In genomic region chr1:177122461-177122860, GRCh38 we compare ENCODE assay signal across 18 cellular contexts. TPM values are rescaled to one million over a fixed set of nuclear protein-coding genes. Genes with fewer than 3 reads are reported as not detected.
A peak's percentile ranks its signal among the peaks of the same experiment; 100 is the strongest.
DNase-seq lines count a peak whose midpoint lies in the region; ATAC-seq, FAIRE-seq and TF ChIP-seq lines count a peak whose summit lies in the region.
"Had no signal": no experiment of that assay in that cellular context is flagged by ENCODE, and none has a peak within 500 bp of the region (broad histone marks: within the 10 kb centered on the region; RNA-seq: fewer than 3 reads in every experiment).

No MANE protein-coding gene starts in this region.

- H3K36me3 ChIP-seq in BLaER1 treated with 17β-estradiol and CSF1 and Interleukin-3, amounts not matched to agents 10 nM and 100 nM, result no peaks in the 10 kb centered on the region
- H3K36me3 ChIP-seq in Loucy (ENCODE audit: insufficient read depth, low read length), result no peaks in the 10 kb centered on the region
- no peaks in the 10 kb centered on the region for H3K36me3 ChIP-seq in bronchial epithelial cell (ENCODE audit: control insufficient read depth, insufficient read depth, low read length)
- H3K36me3 ChIP-seq: BE2C, HAP-1 had no signal

- no peak for DNase-seq in bronchial epithelial cell (ENCODE audit: low read depth)
- DNase-seq in myocyte (ENCODE audit: low read depth), result peak; percentile 5
- DNase-seq in putamen (ENCODE audit: low spot score), result no peak
- DNase-seq in activated CD8-positive, alpha-beta T cell treated with anti-CD3 and anti-CD28 coated beads for 36 hours, result no peak
- DNase-seq: BE2C; Caco-2; CD8-positive, alpha-beta memory T cell; EL; GDM1 had no signal

- POLR2A ChIA-PET in activated CD8-positive, alpha-beta T cell treated with anti-CD3 and anti-CD28 coated beads for 36 hours (lab: Charles Lee), result no interaction called here

- H3K9me2 ChIP-seq in Loucy (replicated peaks; ENCODE audit: low read depth, low read length), result no peaks in the 10 kb centered on the region

- no peaks in the 10 kb centered on the region; a peak in 1 of 22 replicates for H3K9me3 ChIP-seq in BLaER1 treated with 17β-estradiol and CSF1 and Interleukin-3, amounts not matched to agents 10 nM and 100 nM (replicated peaks in 1 of 11)
- no peaks in the 10 kb centered on the region for H3K9me3 ChIP-seq in Loucy (ENCODE audit: insufficient read depth, low read depth, low read length)
- H3K9me3 ChIP-seq: A549, BE2C, Caco-2, HAP-1 had no signal

- intact Hi-C loops in activated CD8-positive, alpha-beta T cell treated with anti-CD3 and anti-CD28 coated beads for 36 hours (cut with micrococcal nuclease), result no loop called here

- no peak overlapping the region for H3K27ac Mint-ChIP-seq in activated CD8-positive, alpha-beta T cell treated with anti-CD3 and anti-CD28 coated beads for 36 hours
- H3K27ac Mint-ChIP-seq: CD8-positive, alpha-beta memory T cell had no signal

- H4K20me1 ChIP-seq in BLaER1 treated with 17β-estradiol and CSF1 and Interleukin-3, amounts not matched to agents 10 nM and 100 nM, result no peaks in the 10 kb centered on the region
- no peaks in the 10 kb centered on the region for H4K20me1 ChIP-seq in Loucy (ENCODE audit: insufficient read depth, low read length, poor library complexity, severe bottlenecking)

- H3K9me3 Mint-ChIP-seq in activated CD8-positive, alpha-beta T cell treated with anti-CD3 and anti-CD28 coated beads for 36 hours, result no peaks in the 10 kb centered on the region

- TF ChIP-seq CTCF in Loucy (conservative IDR thresholded peaks at IDR 0.05; ENCODE audit: low read length), result no peak
- no peak for TF ChIP-seq CTCF in bronchial epithelial cell (IDR thresholded peaks at IDR 0.05; ENCODE audit: insufficient read depth, low read length, severe bottlenecking)
- no peak for TF ChIP-seq CTCF in activated CD8-positive, alpha-beta T cell treated with anti-CD3 and anti-CD28 coated beads for 36 hours (IDR thresholded peaks at IDR 0.05)

- CTCF ChIA-PET in activated CD8-positive, alpha-beta T cell treated with anti-CD3 and anti-CD28 coated beads for 36 hours (lab: Charles Lee), result no interaction called here

- no peak overlapping the region for H3K4me3 Mint-ChIP-seq in activated CD8-positive, alpha-beta T cell treated with anti-CD3 and anti-CD28 coated beads for 36 hours

- H3K36me3 Mint-ChIP-seq in activated CD8-positive, alpha-beta T cell treated with anti-CD3 and anti-CD28 coated beads for 36 hours (ENCODE audit: low read depth), result no peaks in the 10 kb centered on the region
- H3K36me3 Mint-ChIP-seq: CD8-positive, alpha-beta memory T cell had no signal

- no peaks in the 10 kb centered on the region for H3K79me2 ChIP-seq in Loucy (ENCODE audit: insufficient read depth, low read length)

- no peaks in the 10 kb centered on the region for H3F3A ChIP-seq in Loucy (ENCODE audit: low read depth)

- peak overlapping the region in 5 of 11 experiments; percentile 29 to 64 (median 58); a peak in 8 of 22 replicates for H3K27ac ChIP-seq in BLaER1 treated with 17β-estradiol and CSF1 and Interleukin-3, amounts not matched to agents 10 nM and 100 nM
- H3K27ac ChIP-seq: A549, HL-60 had no signal

- peak; percentile 28 for FAIRE-seq in bronchial epithelial cell (lab: Jason Lieb, UNC)
- FAIRE-seq: A549, GM12892, H1 had no signal

- no peaks in the 10 kb centered on the region for H3K27me3 Mint-ChIP-seq in activated CD8-positive, alpha-beta T cell treated with anti-CD3 and anti-CD28 coated beads for 36 hours

- peaks cover 0 to 77% (median 64%) of the 10 kb centered on the region in 10 experiments; a peak in 18 of 20 replicates for H3K4me1 ChIP-seq in BLaER1 treated with 17β-estradiol and CSF1 and Interleukin-3, amounts not matched to agents 10 nM and 100 nM
- peaks cover 26% of the 10 kb centered on the region for H3K4me1 ChIP-seq in Loucy (ENCODE audit: insufficient read depth, low read length, poor library complexity, severe bottlenecking)
- H3K4me1 ChIP-seq: A549, BE2C, Caco-2, HAP-1 had no signal

- H3K4me2 ChIP-seq in BLaER1 treated with 17β-estradiol and CSF1 and Interleukin-3, amounts not matched to agents 10 nM and 100 nM, result peak overlapping the region in 10 of 11 experiments; percentile 5 to 88 (median 78); a peak in 17 of 22 replicates
- peak overlapping the region; percentile 31 for H3K4me2 ChIP-seq in Loucy (ENCODE audit: low read depth, low read length, poor library complexity, severe bottlenecking)
- H3K4me2 ChIP-seq: A549 had no signal

- no peaks in the 10 kb centered on the region for H3K27me3 ChIP-seq in BLaER1 treated with 17β-estradiol and CSF1 and Interleukin-3, amounts not matched to agents 10 nM and 100 nM
- H3K27me3 ChIP-seq in Loucy (ENCODE audit: insufficient read depth, low read length, poor library complexity, severe bottlenecking), result no peaks in the 10 kb centered on the region
- H3K27me3 ChIP-seq in bronchial epithelial cell (ENCODE audit: control insufficient read depth, insufficient read depth, low read length), result no peaks in the 10 kb centered on the region
- H3K27me3 ChIP-seq: BE2C had no signal

- no peak for ATAC-seq in HG03135 (IDR thresholded peaks at IDR 0.05; ENCODE audit: unreplicated experiment)
- ATAC-seq in activated CD8-positive, alpha-beta T cell treated with anti-CD3 and anti-CD28 coated beads for 36 hours, result no peak
- ATAC-seq: A549 had no signal

- H3K9ac ChIP-seq in BLaER1 treated with 17β-estradiol and CSF1 and Interleukin-3, amounts not matched to agents 10 nM and 100 nM, result peak overlapping the region in 1 of 11 experiments; percentile 32; a peak in 2 of 22 replicates
- H3K9ac ChIP-seq in Loucy (ENCODE audit: low read depth, low read length, poor library complexity, severe bottlenecking), result no peak overlapping the region

- peak overlapping the region in 2 of 10 experiments; percentile 0 to 16; a peak in 1 of 20 replicates for H3K4me3 ChIP-seq in BLaER1 treated with 17β-estradiol and CSF1 and Interleukin-3, amounts not matched to agents 10 nM and 100 nM
- H3K4me3 ChIP-seq in Loucy (ENCODE audit: low read length, poor library complexity, severe bottlenecking) (no peak overlapping the region), bronchial epithelial cell (ENCODE audit: low read depth, low read length) (no peak overlapping the region)
- H3K4me3 ChIP-seq: A549, HAP-1 had no signal

- no peaks in the 10 kb centered on the region for H3K4me1 Mint-ChIP-seq in activated CD8-positive, alpha-beta T cell treated with anti-CD3 and anti-CD28 coated beads for 36 hours (ENCODE audit: low read depth)
- H3K4me1 Mint-ChIP-seq: CD8-positive, alpha-beta memory T cell had no signal

- no peak overlapping the region for H2AFZ ChIP-seq in Loucy (ENCODE audit: low read length)

RNA-seq across cellular contexts. Expression of gene ASTN1, which starts 42.1 kb away (rescaled TPM):
- under 0.01 TPM in 1 of 2 replicates, not detected in the other for total RNA-seq in bronchial epithelial cell
- total RNA-seq in myocyte, result not detected in 2 replicates
- polyA plus RNA-seq in myocyte (2012), result not detected
- total RNA-seq in activated CD8-positive, alpha-beta T cell treated with anti-CD3 and anti-CD28 coated beads for 36 hours, result not detected
- total RNA-seq: Caco-2; CD8-positive, alpha-beta memory T cell had no signal
- polyA plus RNA-seq: A549; CD8-positive, alpha-beta memory T cell had no signal

RNA-seq across cellular contexts. Expression of gene BRINP2, which starts 48.3 kb away (rescaled TPM):
- total RNA-seq in bronchial epithelial cell (not detected in 2 replicates), myocyte (0.10 and 0.16 TPM in 2 replicates)
- not detected for polyA plus RNA-seq in myocyte (2012)
- total RNA-seq in activated CD8-positive, alpha-beta T cell treated with anti-CD3 and anti-CD28 coated beads for 36 hours, result not detected
- total RNA-seq: Caco-2; CD8-positive, alpha-beta memory T cell had no signal
- polyA plus RNA-seq: AG04450; CD8-positive, alpha-beta memory T cell had no signal
